In the genomic region with DNA sequence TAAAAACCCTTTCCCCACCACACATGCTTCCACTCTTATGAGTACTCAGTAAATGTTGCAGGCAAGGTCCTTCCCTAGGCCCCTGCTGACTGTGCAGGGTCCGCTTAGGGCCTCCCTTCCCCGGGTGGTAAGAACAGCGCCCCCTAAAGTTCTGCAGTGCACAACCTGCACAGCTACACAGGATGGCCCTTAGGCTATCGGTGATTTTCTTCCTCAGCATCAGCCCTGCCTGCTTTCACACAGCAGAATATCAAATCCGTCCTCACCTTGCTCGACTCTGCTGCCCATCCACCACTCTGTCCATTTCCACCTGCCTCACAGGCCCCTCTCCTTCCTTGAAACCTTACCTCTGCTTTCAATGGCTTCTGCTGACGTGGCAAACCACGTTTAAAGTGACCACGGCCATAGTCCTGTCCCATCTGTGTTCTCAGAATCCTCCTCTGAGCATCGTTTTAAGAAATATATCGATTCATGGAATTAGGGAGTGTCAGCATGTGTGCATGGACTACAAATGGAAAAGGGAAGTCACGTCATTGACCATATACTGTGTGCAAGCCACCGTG, we compare ENCODE assay signal across 14 cellular contexts. TPM values are rescaled to one million over a fixed set of nuclear protein-coding genes. Genes with fewer than 3 reads are reported as not detected.
A peak's percentile ranks its signal among the peaks of the same experiment; 100 is the strongest.
DNase-seq lines count a peak whose midpoint lies in the region; ATAC-seq and TF ChIP-seq lines count a peak whose summit lies in the region.
"Had no signal": no experiment of that assay in that cellular context is flagged by ENCODE, and none has a peak within 500 bp of the region (broad histone marks: within the 10 kb centered on the region; RNA-seq: fewer than 3 reads in every experiment).

No MANE protein-coding gene starts in this region.

- H3K27ac ChIP-seq in 22Rv1, result no peak overlapping the region
- H3K27ac ChIP-seq: prostate gland had no signal

- peaks cover 2% of the 10 kb centered on the region for H3K27me3 Mint-ChIP-seq in osteocyte (ENCODE audit: unreplicated experiment)

- peak; percentile 43 for DNase-seq in NCI-H69 (lab: John Stamatoyannopoulos, UW)
- DNase-seq in ecto neural progenitor cell (ENCODE audit: low spot score), result peak; percentile 67
- DNase-seq in osteocyte (ENCODE audit: extremely low spot score, unreplicated experiment), result no peak
- DNase-seq: activated CD4-positive, alpha-beta T cell treated with anti-CD3 and anti-CD28 coated beads, Interleukin-2, amount 50 U/mL, for 4 hours; cerebellar nuclear complex; DMS153; MV-4-11 had no signal

- no peaks in the 10 kb centered on the region for H3K9me3 Mint-ChIP-seq in osteocyte (ENCODE audit: unreplicated experiment)
- H3K9me3 Mint-ChIP-seq: activated T-helper 1 cell treated with anti-CD3 and anti-CD28 coated beads, Interleukin-12 subunit alpha, Interleukin-12 subunit beta, Interleukin-2, Interleukin-4 antibody, amounts not matched to agents 30 ng/mL and 10 ng/mL and 1 ng/mL, durations not matched to agents 14 hours and 24 hours and 36 hours had no signal

- H3K4me1 Mint-ChIP-seq in osteocyte (ENCODE audit: unreplicated experiment), result no peaks in the 10 kb centered on the region

- no peak overlapping the region for H3K4me3 Mint-ChIP-seq in osteocyte (ENCODE audit: unreplicated experiment)
- H3K4me3 Mint-ChIP-seq: activated T-helper 1 cell treated with anti-CD3 and anti-CD28 coated beads, Interleukin-12 subunit alpha, Interleukin-12 subunit beta, Interleukin-2, Interleukin-4 antibody, amounts not matched to agents 30 ng/mL and 10 ng/mL and 1 ng/mL, durations not matched to agents 14 hours and 24 hours and 36 hours had no signal

- ATAC-seq in HG03095 (IDR thresholded peaks at IDR 0.05; ENCODE audit: unreplicated experiment) (no peak), HG02884 (IDR thresholded peaks at IDR 0.05; ENCODE audit: unreplicated experiment) (no peak), GM19395 (IDR thresholded peaks at IDR 0.05; ENCODE audit: unreplicated experiment) (no peak)

- H3K27ac Mint-ChIP-seq in osteocyte (ENCODE audit: unreplicated experiment), result no peak overlapping the region
- H3K27ac Mint-ChIP-seq: activated T-helper 1 cell treated with anti-CD3 and anti-CD28 coated beads, Interleukin-12 subunit alpha, Interleukin-12 subunit beta, Interleukin-2, Interleukin-4 antibody, amounts not matched to agents 30 ng/mL and 10 ng/mL and 1 ng/mL, durations not matched to agents 14 hours and 24 hours and 36 hours had no signal

- TF ChIP-seq CTCF in 22Rv1 (IDR thresholded peaks at IDR 0.05) (peak; percentile 16; the same call in 1 of the 2 replicates), GM12873 (IDR thresholded peaks at IDR 0.05; ENCODE audit: insufficient read depth, low read depth, low read length, missing control alignments) (peak; percentile 43), osteocyte (IDR thresholded peaks at IDR 0.05) (no peak)

- H3K36me3 Mint-ChIP-seq in osteocyte (ENCODE audit: unreplicated experiment), result no peaks in the 10 kb centered on the region

RNA-seq across cellular contexts. Expression of a gene that starts 51.4 kb away (rescaled TPM):
- total RNA-seq in osteocyte, result not detected in 2 replicates
- total RNA-seq: activated T-helper 1 cell treated with anti-CD3 and anti-CD28 coated beads, Interleukin-12 subunit alpha, Interleukin-12 subunit beta, Interleukin-2, Interleukin-4 antibody, amounts not matched to agents 30 ng/mL and 10 ng/mL and 1 ng/mL, durations not matched to agents 14 hours and 24 hours and 36 hours had no signal
